Comparison of ENCODE assay signal across 8 cellular contexts in genomic region chr17:78645421-78646295, GRCh38.
DNase-seq lines count a peak whose midpoint lies in the region; ATAC-seq and TF ChIP-seq lines count a peak whose summit lies in the region.

No MANE protein-coding gene starts in this region.

- H2AK9ac ChIP-seq in IMR-90 (replicated peaks; ENCODE audit: low read depth, low read length, poor library complexity), result no peak overlapping the region

- peak; percentile 31 for DNase-seq in D341Med (ENCODE audit: low spot score)
- DNase-seq in IMR-90, result peak; percentile 34
- peak; percentile 69 to 78 for DNase-seq in activated CD4-positive, alpha-beta T cell treated with anti-CD3 and anti-CD28 coated beads, Interleukin-2, amount 50 U/mL, for 48 hours
- peak; percentile 59 for DNase-seq in fibroblast of pulmonary artery (ENCODE audit: low read depth)
- DNase-seq in NCI-H1105 treated with DMSO at 0.1 percent for 48 hours (lab: John Stamatoyannopoulos, UW), result no peak

- H3K4me3 ChIP-seq in IMR-90 (ENCODE audit: insufficient read depth, low read depth, low read length) (no peak overlapping the region), fibroblast of pulmonary artery (replicated peaks; ENCODE audit: low read depth, low read length) (no peak overlapping the region), skeletal muscle tissue (ENCODE audit: low read length in 3 of 3) (peak overlapping the region in 1 of 3 donors; percentile 29)

- no peak overlapping the region for H3K56ac ChIP-seq in IMR-90 (ENCODE audit: extremely low read depth, insufficient read depth, low read length)

- in situ Hi-C loops in IMR-90 (cut with MboI; ENCODE audit: low sequenced_read_pairs), result no loop called here

- no peaks in the 10 kb centered on the region for H3K79me1 ChIP-seq in IMR-90 (ENCODE audit: low read depth in 1 of 2, low read length in 2 of 2)

- H3K9ac ChIP-seq in IMR-90 (ENCODE audit: low read depth, low read length) (no peak overlapping the region), skeletal muscle tissue (ENCODE audit: low read depth in 1 of 3, low read length in 3 of 3) (no peak overlapping the region)

- H3K4ac ChIP-seq in IMR-90 (ENCODE audit: low read depth, low read length), result no peak overlapping the region

- intact Hi-C loops in IMR-90 (cut with micrococcal nuclease), result no loop called here

- no peak overlapping the region for H3K27ac ChIP-seq in IMR-90 (ENCODE audit: insufficient read depth, low read length)
- H3K27ac ChIP-seq in skeletal muscle tissue (ENCODE audit: low read depth, low read length), result peak overlapping the region; percentile 60

- no peak overlapping the region for H2BK20ac ChIP-seq in IMR-90 (ENCODE audit: low read depth, low read length)

- no peak for TF ChIP-seq RAD21 in IMR-90 (IDR thresholded peaks at IDR 0.05; ENCODE audit: low read length)

- POLR2A ChIA-PET in IMR-90 (lab: Charles Lee; ENCODE audit: unreplicated experiment), result no interaction called here

- peak; percentile 67 for ATAC-seq in IMR-90 (ENCODE audit: low read depth)
- ATAC-seq in HG02588 (IDR thresholded peaks at IDR 0.05; ENCODE audit: unreplicated experiment), result no peak
- ATAC-seq in HG03565 (IDR thresholded peaks at IDR 0.05; ENCODE audit: unreplicated experiment), result no peak

- H3K36me3 ChIP-seq in IMR-90 (ENCODE audit: control insufficient read depth, insufficient read depth, low read length), result no peaks in the 10 kb centered on the region
- H3K36me3 ChIP-seq in skeletal muscle tissue (ENCODE audit: control insufficient read depth in 3 of 3, insufficient read depth in 3 of 3, low read length in 3 of 3), result no peaks in the 10 kb centered on the region

- H2AK5ac ChIP-seq in IMR-90 (ENCODE audit: low read depth, low read length), result no peak overlapping the region

- H3K18ac ChIP-seq in IMR-90 (ENCODE audit: low read depth, low read length), result no peak overlapping the region; the same call in 1 of the 2 replicates

- no peaks in the 10 kb centered on the region for H4K20me1 ChIP-seq in IMR-90 (ENCODE audit: insufficient read depth, low read length)

- peak overlapping the region; percentile 4 for H3K4me2 ChIP-seq in IMR-90 (ENCODE audit: low read depth, low read length)

- dilution Hi-C loops in IMR-90 (cut with HindIII; ENCODE audit: low sequenced_read_pairs, unreplicated experiment), result no loop called here

- no peak overlapping the region for H2BK120ac ChIP-seq in IMR-90 (ENCODE audit: low read depth, low read length)

- 76% methylated on average over 3 of the region's 30 CpGs; no CpG with 5 or more reads in 1 of the 2 experiments for WGBS in IMR-90 (ENCODE audit: extremely low coverage in 2 of 2, insufficient read length in 1 of 2), 2 experiments

- H3K14ac ChIP-seq in IMR-90 (replicated peaks; ENCODE audit: low read depth, low read length), result no peak overlapping the region

- H4K91ac ChIP-seq in IMR-90 (ENCODE audit: insufficient read depth, low read depth, low read length), result no peak overlapping the region

- peaks cover 7% of the 10 kb centered on the region for H3K9me3 ChIP-seq in IMR-90 (ENCODE audit: control insufficient read depth, insufficient read depth, low read length)
- no peaks in the 10 kb centered on the region for H3K9me3 ChIP-seq in skeletal muscle tissue (ENCODE audit: control insufficient read depth in 3 of 3, low read length in 3 of 3)

- H3K23ac ChIP-seq in IMR-90 (ENCODE audit: low read depth, low read length), result no peak overlapping the region

- H3K9me1 ChIP-seq in IMR-90 (ENCODE audit: insufficient read depth, low read length), result 0 out of 2 replicates have a peak, but pooled peaks cover 2% of the 10 kb centered on the region

- H3K27me3 ChIP-seq in IMR-90 (ENCODE audit: control insufficient read depth, insufficient read depth, low read length) (peaks cover 28% of the 10 kb centered on the region), skeletal muscle tissue (ENCODE audit: control insufficient read depth in 3 of 3, insufficient read depth in 3 of 3, low read length in 3 of 3) (peaks cover 0 to 10% (median 0%) of the 10 kb centered on the region in 3 donors)

- H2BK5ac ChIP-seq in IMR-90 (ENCODE audit: low read depth, low read length, poor library complexity, severe bottlenecking), result no peak overlapping the region

- CTCF ChIA-PET in IMR-90 (lab: Yijun Ruan, JAX), result no interaction called here

- H2BK15ac ChIP-seq in IMR-90 (ENCODE audit: low read depth, low read length), result no peak overlapping the region

- no TSS peak for BruUV-seq in IMR-90 (replicated peaks; lab: Mats Ljungman, UMichigan)

- no peak overlapping the region; a peak in 1 of 4 replicates for H4K8ac ChIP-seq in IMR-90 (ENCODE audit: low read depth in 2 of 2, low read length in 2 of 2)

- H2AFZ ChIP-seq in IMR-90 (replicated peaks; ENCODE audit: low read length, poor library complexity), result peak overlapping the region; percentile 64

- TF ChIP-seq CTCF in IMR-90 (conservative IDR thresholded peaks at IDR 0.05; ENCODE audit: low read depth, low read length), result no peak
- TF ChIP-seq CTCF in fibroblast of pulmonary artery (IDR thresholded peaks at IDR 0.05; ENCODE audit: low read length, missing control alignments), result no peak

- TF ChIP-seq POLR2A in IMR-90 (IDR thresholded peaks at IDR 0.05; ENCODE audit: low read depth, low read length), result no peak

- H4K5ac ChIP-seq in IMR-90 (ENCODE audit: low read depth, low read length), result no peak overlapping the region

- H3K4me1 ChIP-seq in IMR-90 (ENCODE audit: control insufficient read depth, insufficient read depth, low read length) (no peaks in the 10 kb centered on the region; the same call in 1 of the 2 replicates), skeletal muscle tissue (ENCODE audit: control insufficient read depth in 3 of 3, insufficient read depth in 3 of 3, low read length in 3 of 3) (peaks cover 5 to 13% (median 8%) of the 10 kb centered on the region in 3 donors)

TF ChIP-seq in IMR-90, 13 proteins besides CTCF, POLR2A, EP300 and RAD21:
- TF ChIP-seq MAFK (IDR thresholded peaks at IDR 0.05; ENCODE audit: low read depth, low read length) (peak; percentile 54), MXI1 (IDR thresholded peaks at IDR 0.05; ENCODE audit: borderline replicate concordance, low read depth, low read length) (no peak)
